ENCODE assay signal across 26 cellular contexts in the genomic region with DNA sequence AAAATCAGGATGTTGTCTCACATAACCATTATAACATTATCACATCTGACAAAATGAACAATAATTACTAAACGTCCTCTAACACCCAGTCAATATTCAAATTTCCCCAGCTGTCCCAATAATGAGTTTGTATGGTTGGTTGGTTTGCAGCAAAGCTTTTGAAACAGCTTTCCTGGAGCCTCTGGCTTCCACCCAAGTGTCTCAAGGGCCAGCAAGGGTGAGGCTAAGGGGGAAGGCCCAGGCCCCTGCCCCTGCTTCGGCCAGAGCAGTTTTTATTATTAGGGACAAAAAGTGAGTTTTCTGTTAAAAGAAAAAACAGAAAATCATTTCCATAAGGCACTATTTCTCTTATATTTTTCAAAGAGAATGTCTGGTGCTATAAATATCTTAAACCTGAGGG. TPM values are rescaled to one million over a fixed set of nuclear protein-coding genes. Genes with fewer than 3 reads are reported as not detected.
"Had no signal": no experiment of that assay in that cellular context is flagged by ENCODE, and none has a peak within 500 bp of the region (broad histone marks: within the 10 kb centered on the region; RNA-seq: fewer than 3 reads in every experiment).

No MANE protein-coding gene starts in this region.

- H3K9me3 ChIP-seq: body of pancreas, right lobe of liver, stomach, suprapubic skin, transverse colon, vagina had no signal

- DNase-seq: activated CD4-positive, alpha-beta T cell treated with anti-CD3 and anti-CD28 coated beads for 1 hour; activated CD4-positive, alpha-beta T cell treated with anti-CD3 and anti-CD28 coated beads, Interleukin-2, amount 50 U/mL, for 1 hour; activated CD8-positive, alpha-beta T cell treated with anti-CD3 and anti-CD28 coated beads, Interleukin-2, amount 10 ng/mL, durations not matched to agents 7 days and 5 days; activated gamma-delta T cell; activated naive CD4-positive, alpha-beta T cell treated with anti-CD3 and anti-CD28 coated beads, Interleukin-2, amount 50 U/mL, for 16 hours; activated naive CD8-positive, alpha-beta T cell treated with anti-CD3 and anti-CD28 coated beads, Interleukin-2, amount 50 U/mL, for 24 hours; anterior cingulate cortex; body of pancreas; effector CD4-positive, alpha-beta T cell; left colon; nucleus accumbens; right lobe of liver; stimulated activated CD4-positive, alpha-beta T cell treated with anti-CD3 and anti-CD28 coated beads, Interleukin-1b, Interleukin-23, amount 100 ng/mL, for 48 hours; stomach; transverse colon had no signal

- H3K4me1 Mint-ChIP-seq: activated naive CD8-positive, alpha-beta T cell treated with anti-CD3 and anti-CD28 coated beads, Interleukin-2, amount 50 U/mL, for 24 hours had no signal

- H3K27me3 ChIP-seq: body of pancreas, right lobe of liver, transverse colon, vagina had no signal

- H3K27ac ChIP-seq: body of pancreas, right lobe of liver, skin epidermis, stomach, suprapubic skin, transverse colon, vagina had no signal

- H3K4me3 ChIP-seq: body of pancreas, right lobe of liver, skin epidermis, stomach, suprapubic skin, transverse colon, vagina had no signal

- ATAC-seq: activated CD8-positive, alpha-beta T cell treated with anti-CD3 and anti-CD28 coated beads, Interleukin-2, amount 10 ng/mL, durations not matched to agents 7 days and 5 days; activated naive CD8-positive, alpha-beta T cell treated with anti-CD3 and anti-CD28 coated beads, Interleukin-2, amount 50 U/mL, for 24 hours; body of pancreas; left colon; natural killer cell treated with Interleukin-12 subunit alpha and Interleukin-12 subunit beta and Interleukin-15 and Interleukin-18, amount 100 ng/mL, for 72 hours; right lobe of liver had no signal

- H3K9me3 Mint-ChIP-seq: activated naive CD8-positive, alpha-beta T cell treated with anti-CD3 and anti-CD28 coated beads, Interleukin-2, amount 50 U/mL, for 24 hours; activated T-helper 1 cell treated with anti-CD3 and anti-CD28 coated beads, Interleukin-12 subunit alpha, Interleukin-12 subunit beta, Interleukin-2, Interleukin-4 antibody, amounts not matched to agents 30 ng/mL and 10 ng/mL and 1 ng/mL, durations not matched to agents 14 hours and 24 hours and 36 hours; dendritic cell treated with granulocyte-macrophage colony-stimulating factor and Interleukin-4, amounts not matched to agents 40 ng/mL and 50 ng/mL, for 4 days; memory B cell; natural killer cell treated with Interleukin-12 subunit alpha and Interleukin-12 subunit beta and Interleukin-15 and Interleukin-18, amount 100 ng/mL, for 72 hours had no signal

- H3K36me3 Mint-ChIP-seq: memory B cell; natural killer cell treated with Interleukin-12 subunit alpha and Interleukin-12 subunit beta and Interleukin-15 and Interleukin-18, amount 100 ng/mL, for 72 hours had no signal

- H3K27ac Mint-ChIP-seq: activated CD8-positive, alpha-beta T cell treated with anti-CD3 and anti-CD28 coated beads, Interleukin-2, amount 10 ng/mL, durations not matched to agents 7 days and 5 days; activated naive CD8-positive, alpha-beta T cell treated with anti-CD3 and anti-CD28 coated beads, Interleukin-2, amount 50 U/mL, for 24 hours; activated T-helper 1 cell treated with anti-CD3 and anti-CD28 coated beads, Interleukin-12 subunit alpha, Interleukin-12 subunit beta, Interleukin-2, Interleukin-4 antibody, amounts not matched to agents 30 ng/mL and 10 ng/mL and 1 ng/mL, durations not matched to agents 14 hours and 24 hours and 36 hours; dendritic cell treated with granulocyte-macrophage colony-stimulating factor and Interleukin-4, amounts not matched to agents 40 ng/mL and 50 ng/mL, for 4 days; memory B cell; natural killer cell treated with Interleukin-12 subunit alpha and Interleukin-12 subunit beta and Interleukin-15 and Interleukin-18, amount 100 ng/mL, for 72 hours had no signal

- H3K36me3 ChIP-seq: right lobe of liver, stomach, suprapubic skin, transverse colon, vagina had no signal

- H3K4me3 Mint-ChIP-seq: activated CD8-positive, alpha-beta T cell treated with anti-CD3 and anti-CD28 coated beads, Interleukin-2, amount 10 ng/mL, durations not matched to agents 7 days and 5 days; activated naive CD8-positive, alpha-beta T cell treated with anti-CD3 and anti-CD28 coated beads, Interleukin-2, amount 50 U/mL, for 24 hours; activated T-helper 1 cell treated with anti-CD3 and anti-CD28 coated beads, Interleukin-12 subunit alpha, Interleukin-12 subunit beta, Interleukin-2, Interleukin-4 antibody, amounts not matched to agents 30 ng/mL and 10 ng/mL and 1 ng/mL, durations not matched to agents 14 hours and 24 hours and 36 hours; dendritic cell treated with granulocyte-macrophage colony-stimulating factor and Interleukin-4, amounts not matched to agents 40 ng/mL and 50 ng/mL, for 4 days; memory B cell; natural killer cell treated with Interleukin-12 subunit alpha and Interleukin-12 subunit beta and Interleukin-15 and Interleukin-18, amount 100 ng/mL, for 72 hours had no signal

- H3K4me1 ChIP-seq: body of pancreas, right lobe of liver, stomach, suprapubic skin, transverse colon, vagina had no signal

RNA-seq across cellular contexts. Expression of gene AVPR1B, which starts 19.1 kb away (rescaled TPM):
- total RNA-seq: activated CD8-positive, alpha-beta T cell treated with anti-CD3 and anti-CD28 coated beads, Interleukin-2, amount 10 ng/mL, durations not matched to agents 7 days and 5 days; activated T-helper 1 cell treated with anti-CD3 and anti-CD28 coated beads, Interleukin-12 subunit alpha, Interleukin-12 subunit beta, Interleukin-2, Interleukin-4 antibody, amounts not matched to agents 30 ng/mL and 10 ng/mL and 1 ng/mL, durations not matched to agents 14 hours and 24 hours and 36 hours; cardiac septum; epithelial cell of proximal tubule; fibroblast of villous mesenchyme; lower leg skin; natural killer cell treated with Interleukin-12 subunit alpha and Interleukin-12 subunit beta and Interleukin-15 and Interleukin-18, amount 100 ng/mL, for 72 hours; right lobe of liver; suprapubic skin; vagina had no signal
